Comparison of ENCODE assay signal across 8 cellular contexts in the genomic region with DNA sequence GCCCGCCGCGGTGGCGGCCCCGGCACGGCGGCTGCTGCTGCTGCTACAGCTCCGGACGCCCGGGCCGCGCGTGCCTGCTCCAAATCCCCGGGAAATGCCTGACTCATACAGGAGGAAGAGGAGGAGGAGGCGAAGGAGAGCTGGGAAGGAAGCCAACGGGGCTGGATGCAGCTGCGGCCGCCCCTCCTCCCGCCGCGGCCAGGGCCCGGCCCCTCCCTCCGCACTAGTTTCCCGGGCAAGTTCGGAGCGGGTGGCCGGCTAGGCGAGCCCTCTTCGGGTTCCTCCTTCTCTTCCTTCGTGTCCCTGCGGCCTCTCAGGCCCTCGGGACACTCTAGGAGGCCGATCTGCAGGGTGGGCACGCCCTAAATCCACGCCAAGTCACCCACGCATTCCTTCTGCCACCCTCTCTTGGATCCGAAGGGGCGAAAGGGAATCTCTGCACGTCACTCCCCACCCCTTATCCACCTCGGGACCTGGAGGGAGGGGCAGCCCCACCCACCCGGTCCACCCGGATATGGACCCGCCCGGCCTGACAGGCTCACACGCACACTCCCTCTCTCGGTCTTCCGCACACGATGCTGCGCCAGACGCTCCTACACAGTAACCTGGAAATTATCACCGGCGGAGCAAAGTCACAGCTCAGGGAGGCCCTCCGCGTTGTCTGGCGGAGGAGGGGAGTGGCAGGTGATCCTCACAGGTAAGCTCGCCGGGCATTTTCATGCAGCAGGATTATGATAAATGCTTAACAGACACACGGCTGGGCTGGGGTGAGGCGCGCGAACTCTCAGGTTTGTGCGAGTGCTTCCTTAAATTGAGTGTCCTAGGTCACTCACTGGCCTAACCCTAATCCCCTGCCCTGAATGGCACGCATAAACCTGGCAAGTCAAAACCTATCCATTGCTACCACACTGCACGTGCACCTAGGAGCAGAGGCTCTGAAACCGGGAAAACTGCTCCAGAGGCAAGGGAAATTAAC. TPM values are rescaled to one million over a fixed set of nuclear protein-coding genes. Genes with fewer than 3 reads are reported as not detected.
A peak's percentile ranks its signal among the peaks of the same experiment; 100 is the strongest.
DNase-seq lines count a peak whose midpoint lies in the region; TF ChIP-seq lines count a peak whose summit lies in the region.

A gene with protein sequence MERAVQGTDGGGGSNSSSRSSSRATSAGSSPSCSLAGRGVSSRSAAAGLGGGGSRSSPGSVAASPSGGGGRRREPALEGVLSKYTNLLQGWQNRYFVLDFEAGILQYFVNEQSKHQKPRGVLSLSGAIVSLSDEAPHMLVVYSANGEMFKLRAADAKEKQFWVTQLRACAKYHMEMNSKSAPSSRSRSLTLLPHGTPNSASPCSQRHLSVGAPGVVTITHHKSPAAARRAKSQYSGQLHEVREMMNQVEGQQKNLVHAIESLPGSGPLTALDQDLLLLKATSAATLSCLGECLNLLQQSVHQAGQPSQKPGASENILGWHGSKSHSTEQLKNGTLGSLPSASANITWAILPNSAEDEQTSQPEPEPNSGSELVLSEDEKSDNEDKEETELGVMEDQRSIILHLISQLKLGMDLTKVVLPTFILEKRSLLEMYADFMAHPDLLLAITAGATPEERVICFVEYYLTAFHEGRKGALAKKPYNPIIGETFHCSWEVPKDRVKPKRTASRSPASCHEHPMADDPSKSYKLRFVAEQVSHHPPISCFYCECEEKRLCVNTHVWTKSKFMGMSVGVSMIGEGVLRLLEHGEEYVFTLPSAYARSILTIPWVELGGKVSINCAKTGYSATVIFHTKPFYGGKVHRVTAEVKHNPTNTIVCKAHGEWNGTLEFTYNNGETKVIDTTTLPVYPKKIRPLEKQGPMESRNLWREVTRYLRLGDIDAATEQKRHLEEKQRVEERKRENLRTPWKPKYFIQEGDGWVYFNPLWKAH (minus strand): TSS at position 57 of the 976 bp plus-strand sequence. CDS start 83 bp downstream, outside the sequence.
Gene ZNF860, plus strand, starts transcription at position 545 of the 976 bp plus-strand sequence. CDS start 7,330 bp downstream, outside the sequence.

- peak within 1 kb of the TSS; percentile 74 for H3K4me3 ChIP-seq in SJSA1
- peak within 1 kb of the TSS; percentile 91 for H3K4me3 ChIP-seq in iPS-15b (ENCODE audit: low read depth, low read length)
- peak within 1 kb of the TSS; percentile 72 for H3K4me3 ChIP-seq in rectal smooth muscle tissue (ENCODE audit: low read length)

- H3K9me3 ChIP-seq in SJSA1 (replicated peaks), result no peaks in the 10 kb centered on the region
- H3K9me3 ChIP-seq in iPS-15b (ENCODE audit: control insufficient read depth, insufficient read depth, low read length), result no peaks in the 10 kb centered on the region

- in situ Hi-C loops in T47D (cut with HindIII; ENCODE audit: low pct_unique_long_range_greater_than_20kb, low sequenced_read_pairs), result no loop called here

- H3K36me3 ChIP-seq in SJSA1, result no peaks in the 10 kb centered on the region
- no peaks in the 10 kb centered on the region for H3K36me3 ChIP-seq in iPS-15b (ENCODE audit: control insufficient read depth, insufficient read depth, low read length)
- H3K36me3 ChIP-seq in rectal smooth muscle tissue (ENCODE audit: control insufficient read depth, insufficient read depth, low read length), result no peaks in the 10 kb centered on the region

- H3K27me3 ChIP-seq in SJSA1 (replicated peaks) (no peaks in the 10 kb centered on the region), iPS-15b (ENCODE audit: control insufficient read depth, insufficient read depth, low read length) (peaks cover 7% of the 10 kb centered on the region), rectal smooth muscle tissue (ENCODE audit: control insufficient read depth, insufficient read depth, low read length) (no peaks in the 10 kb centered on the region)

- DNase-seq in activated CD4-positive, alpha-beta T cell treated with anti-CD3 and anti-CD28 coated beads for 1 hour, result peak; percentile 7
- no peak for DNase-seq in activated CD4-positive, alpha-beta T cell treated with anti-CD3 and anti-CD28 coated beads, Interleukin-2, amount 50 U/mL, for 1 hour
- DNase-seq in HT1080 (ENCODE audit: low read depth) (peak; percentile 95), SJSA1 (ENCODE audit: low read depth in 1 of 2, low spot score in 2 of 2) (peak; percentile 84 to 88), T47D (ENCODE audit: low read depth in 1 of 2, low spot score in 1 of 2) (peak; percentile 43 to 94), erythroblast (lab: John Stamatoyannopoulos, UW) (no peak)

- no peak for TF ChIP-seq POLR2A in erythroblast (IDR thresholded peaks at IDR 0.05; ENCODE audit: low read length)

- H3K9ac ChIP-seq in iPS-15b (ENCODE audit: low read depth, low read length), result peak within 1 kb of the TSS; percentile 74
- peak within 1 kb of the TSS; percentile 16 for H3K9ac ChIP-seq in rectal smooth muscle tissue (ENCODE audit: low read length)

- H3K4me1 ChIP-seq in SJSA1 (replicated peaks) (peaks cover 7% of the 10 kb centered on the region), iPS-15b (ENCODE audit: control insufficient read depth, insufficient read depth, low read length) (peaks cover 17% of the 10 kb centered on the region), rectal smooth muscle tissue (ENCODE audit: control insufficient read depth, insufficient read depth, low read length) (no peaks in the 10 kb centered on the region)

- H3K27ac ChIP-seq in SJSA1 (peak within 1 kb of the TSS; percentile 52), rectal smooth muscle tissue (ENCODE audit: low read depth, low read length) (peak within 1 kb of the TSS; percentile 62)

RNA-seq across cellular contexts. Expression of the first gene that starts in this region (rescaled TPM):
- total RNA-seq in HT1080 (2014; rRNA removed; shearing (Covaris generic)), result 20.2 and 28.1 TPM in 2 replicates
- 17.1 and 19.6 TPM in 2 replicates for polyA plus RNA-seq in HT1080 (2015; cell fraction: cytosol; rRNA removed)
- 21.6 and 23.3 TPM in 2 replicates for polyA plus RNA-seq in HT1080 (2015; cell fraction: nucleus; rRNA removed)
- 5.3 and 6.9 TPM in 2 replicates for total RNA-seq in SJSA1 (2014; rRNA removed; shearing (Covaris generic))

RNA-seq across cellular contexts. Expression of gene ZNF860, which starts in this region (rescaled TPM):
- total RNA-seq in HT1080 (2014; rRNA removed; shearing (Covaris generic)), result 0.08 and 0.10 TPM in 2 replicates
- 0.13 and 0.15 TPM in 2 replicates for polyA plus RNA-seq in HT1080 (2015; cell fraction: cytosol; rRNA removed)
- polyA plus RNA-seq in HT1080 (2015; cell fraction: nucleus; rRNA removed), result 0.06 and 0.11 TPM in 2 replicates
- total RNA-seq in SJSA1 (2014; rRNA removed; shearing (Covaris generic)), result 0.53 TPM in 1 of 2 replicates, not detected in the other

Comparison
In these comparisons a context has a peak if more than half of its experiments do, and no peak if none do; other contexts are left out.
1. DNase-seq: peak in activated CD4-positive, alpha-beta T cell treated with anti-CD3 and anti-CD28 coated beads for 1 hour (single experiment), HT1080 (single experiment), SJSA1 (2 of 2) and T47D (2 of 2); none in activated CD4-positive, alpha-beta T cell treated with anti-CD3 and anti-CD28 coated beads, Interleukin-2, amount 50 U/mL, for 1 hour (single experiment) and erythroblast (0 of 2).
2. Peak in every context shown above with its lines, with median percentiles within 50 percentile points of each other: H3K4me3 ChIP-seq.